8 cellular contexts compared by ENCODE assay signal in genomic region chr9:35103660-35104191, GRCh38. TPM values are rescaled to one million over a fixed set of nuclear protein-coding genes. Genes with fewer than 3 reads are reported as not detected.
DNase-seq lines count a peak whose midpoint lies in the region; TF ChIP-seq lines count a peak whose summit lies in the region.

No MANE protein-coding gene starts in this region.

- no CpG with 5 or more reads among the region's 5 CpGs for WGBS in H9 (ENCODE audit: extremely low coverage, insufficient read length, low lambda C conversion rate)

- no peak overlapping the region for H3K56ac ChIP-seq in H9 (ENCODE audit: insufficient read length, low read depth, low read length)

- peaks cover 10% of the 10 kb centered on the region for H3K23me2 ChIP-seq in H9 (ENCODE audit: insufficient read length, low read depth, low read length, poor library complexity, severe bottlenecking)

- H3K4me1 Mint-ChIP-seq in H9 (peaks cover 12 to 19% of the 10 kb centered on the region in 2 experiments), glutamatergic neuron (ENCODE audit: low read depth, unreplicated experiment) (peaks cover 22% of the 10 kb centered on the region)
- peaks cover 39% of the 10 kb centered on the region for H3K4me1 Mint-ChIP-seq in activated CD4-positive, alpha-beta memory T cell treated with anti-CD3 and anti-CD28 coated beads, Interleukin-2, amount 10 ng/mL, durations not matched to agents 7 days and 5 days

- H3K23ac ChIP-seq in H9 (ENCODE audit: insufficient read length, low read depth, low read length) = no peak overlapping the region

- peaks cover 62% of the 10 kb centered on the region for H3K36me3 ChIP-seq in skeletal muscle satellite cell (ENCODE audit: insufficient read depth, low read length)

- no peak for DNase-seq in H9
- no peak for DNase-seq in activated CD4-positive, alpha-beta memory T cell treated with anti-CD3 and anti-CD28 coated beads, Interleukin-2, amount 10 ng/mL, durations not matched to agents 7 days and 5 days
- DNase-seq in glutamatergic neuron = no peak
- no peak for DNase-seq in DMS 273 (lab: John Stamatoyannopoulos, UW; ENCODE audit: unreplicated experiment)
- no peak for DNase-seq in GF-D8 (lab: John Stamatoyannopoulos, UW)
- no peak for DNase-seq in iPS-NIHi7 (ENCODE audit: extremely low spot score)
- DNase-seq in activated CD8-positive, alpha-beta memory T cell treated with anti-CD3 and anti-CD28 coated beads, Interleukin-2, amount 50 U/mL, for 48 hours = no peak

- H4K5ac ChIP-seq in H9 (ENCODE audit: insufficient read length, low read depth, low read length) = no peak overlapping the region

- H4K8ac ChIP-seq in H9 (replicated peaks; ENCODE audit: insufficient read length, low read depth, low read length) = no peak overlapping the region

- H3K27ac Mint-ChIP-seq in H9 = peak overlapping the region; percentile 92 to 100 (median 100)
- H3K27ac Mint-ChIP-seq in activated CD4-positive, alpha-beta memory T cell treated with anti-CD3 and anti-CD28 coated beads, Interleukin-2, amount 10 ng/mL, durations not matched to agents 7 days and 5 days = peak overlapping the region; percentile 88
- peak overlapping the region; percentile 86 for H3K27ac Mint-ChIP-seq in glutamatergic neuron (ENCODE audit: unreplicated experiment)

- POLR2A ChIA-PET in activated CD4-positive, alpha-beta memory T cell treated with anti-CD3 and anti-CD28 coated beads, Interleukin-2, amount 10 ng/mL, durations not matched to agents 7 days and 5 days (lab: Charles Lee) = interaction anchor here (0.9 to 4.8 kb wide), 6 partner anchors 8 to 629 kb away, joined by 3 to 61 read pairs (median 30); partner anchors contain the start of genes ARHGEF39, ATOSB, CREB3 and FANCG

- H3K4ac ChIP-seq in H9 (ENCODE audit: low read depth, low read length) = peak overlapping the region; percentile 26; the same call in 1 of the 2 replicates

- H3K9me3 ChIP-seq in H9 (ENCODE audit: control insufficient read depth, low read depth, low read length) = no peaks in the 10 kb centered on the region
- no peaks in the 10 kb centered on the region for H3K9me3 ChIP-seq in skeletal muscle satellite cell (replicated peaks; ENCODE audit: low read length)

- no peaks in the 10 kb centered on the region for H3K4me1 ChIP-seq in H9 (ENCODE audit: insufficient read depth, low read length)
- H3K4me1 ChIP-seq in skeletal muscle satellite cell (ENCODE audit: control insufficient read depth, insufficient read depth, low read length) = peaks cover 16% of the 10 kb centered on the region

- H4K20me1 ChIP-seq in H9 (ENCODE audit: control insufficient read depth, insufficient read depth, insufficient read length) = no peaks in the 10 kb centered on the region

- H2BK15ac ChIP-seq in H9 (ENCODE audit: low read depth, low read length) = no peak overlapping the region

- H3K4me3 Mint-ChIP-seq in H9 (peak overlapping the region; percentile 97 to 98), glutamatergic neuron (ENCODE audit: unreplicated experiment) (peak overlapping the region; percentile 96)
- peak overlapping the region; percentile 80 for H3K4me3 Mint-ChIP-seq in activated CD4-positive, alpha-beta memory T cell treated with anti-CD3 and anti-CD28 coated beads, Interleukin-2, amount 10 ng/mL, durations not matched to agents 7 days and 5 days

- no peaks in the 10 kb centered on the region; a peak in 1 of 5 replicates for H3K9me3 Mint-ChIP-seq in H9
- no peaks in the 10 kb centered on the region for H3K9me3 Mint-ChIP-seq in activated CD4-positive, alpha-beta memory T cell treated with anti-CD3 and anti-CD28 coated beads, Interleukin-2, amount 10 ng/mL, durations not matched to agents 7 days and 5 days
- peaks cover 12% of the 10 kb centered on the region for H3K9me3 Mint-ChIP-seq in glutamatergic neuron (ENCODE audit: unreplicated experiment)

- no peak overlapping the region for H2AFZ ChIP-seq in H9 (ENCODE audit: low read length)

- peak overlapping the region; percentile 80 for H3K4me3 ChIP-seq in skeletal muscle satellite cell (ENCODE audit: low read length)

- H2BK20ac ChIP-seq in H9 (ENCODE audit: low read depth, low read length, poor library complexity, severe bottlenecking) = no peak overlapping the region

- CTCF ChIA-PET in activated CD4-positive, alpha-beta memory T cell treated with anti-CD3 and anti-CD28 coated beads, Interleukin-2, amount 10 ng/mL, durations not matched to agents 7 days and 5 days (lab: Charles Lee) = interaction anchor here (1.1 to 3.1 kb wide), 9 partner anchors 9 to 204 kb away, joined by 3 to 28 read pairs (median 4); partner anchors contain the start of genes ATOSB, FANCG and VCP

- H3K9ac ChIP-seq in H9 (ENCODE audit: extremely low read depth, insufficient read length, low read length) (peak overlapping the region; percentile 29), skeletal muscle satellite cell (ENCODE audit: low read depth, low read length) (peak overlapping the region; percentile 93)

- H3T11ph ChIP-seq in H9 (ENCODE audit: low read length) = peak overlapping the region; percentile 84

- peak overlapping the region; percentile 86 for H3K18ac ChIP-seq in H9 (ENCODE audit: insufficient read length, low read depth, low read length)

- no peak for TF ChIP-seq CTCF in H9 (conservative IDR thresholded peaks at IDR 0.05)
- no peak for TF ChIP-seq CTCF in glutamatergic neuron (IDR thresholded peaks at IDR 0.05; ENCODE audit: partially characterized antibody, unreplicated experiment)

- no peak overlapping the region for H2BK5ac ChIP-seq in H9 (ENCODE audit: insufficient read length, low read length)

- peaks cover 9% of the 10 kb centered on the region for H3K79me1 ChIP-seq in H9 (ENCODE audit: insufficient read depth, low read depth, low read length, poor library complexity, severe bottlenecking)

- H3K14ac ChIP-seq in H9 (ENCODE audit: insufficient read depth, low read length) = peak overlapping the region; percentile 84; the same call in 1 of the 2 replicates

- peak overlapping the region; percentile 72 for H3K27ac ChIP-seq in H9 (ENCODE audit: insufficient read length, low read depth, low read length)

- peaks cover 5% of the 10 kb centered on the region; the same call in 1 of the 2 replicates for H3K79me2 ChIP-seq in H9 (ENCODE audit: insufficient read depth, low read length)

- peak overlapping the region; percentile 29 for H4K91ac ChIP-seq in H9 (ENCODE audit: insufficient read length, low read depth, low read length)

- H3K4me2 ChIP-seq in H9 (ENCODE audit: insufficient read depth, insufficient read length, low read length) (peak overlapping the region; percentile 72), skeletal muscle satellite cell (ENCODE audit: low read length) (peak overlapping the region; percentile 85)

- no peak overlapping the region for H2AK5ac ChIP-seq in H9 (ENCODE audit: insufficient read length, low read length)

- peak overlapping the region; percentile 14 for H2BK120ac ChIP-seq in H9 (ENCODE audit: low read depth, low read length, poor library complexity, severe bottlenecking)

- H3K36me3 Mint-ChIP-seq in H9 (ENCODE audit: insufficient read depth in 1 of 3, low read depth in 3 of 3) = peaks cover 22 to 47% (median 43%) of the 10 kb centered on the region in 3 experiments
- peaks cover 57% of the 10 kb centered on the region for H3K36me3 Mint-ChIP-seq in activated CD4-positive, alpha-beta memory T cell treated with anti-CD3 and anti-CD28 coated beads, Interleukin-2, amount 10 ng/mL, durations not matched to agents 7 days and 5 days (ENCODE audit: low read depth)
- no peaks in the 10 kb centered on the region for H3K36me3 Mint-ChIP-seq in glutamatergic neuron (ENCODE audit: unreplicated experiment)

- H3K27me3 ChIP-seq in H9 (ENCODE audit: insufficient read depth, low read length) (no peaks in the 10 kb centered on the region), skeletal muscle satellite cell (ENCODE audit: control insufficient read depth, insufficient read depth, low read length) (no peaks in the 10 kb centered on the region)

- H3K27me3 Mint-ChIP-seq in H9 (ENCODE audit: low read depth) = no peaks in the 10 kb centered on the region
- no peaks in the 10 kb centered on the region for H3K27me3 Mint-ChIP-seq in activated CD4-positive, alpha-beta memory T cell treated with anti-CD3 and anti-CD28 coated beads, Interleukin-2, amount 10 ng/mL, durations not matched to agents 7 days and 5 days
- peaks cover 8% of the 10 kb centered on the region for H3K27me3 Mint-ChIP-seq in glutamatergic neuron (ENCODE audit: unreplicated experiment)

- H2BK12ac ChIP-seq in H9 (ENCODE audit: insufficient read length, low read depth, low read length) = no peak overlapping the region

RNA-seq across cellular contexts. Expression of gene STOML2, which starts 0.8 kb away (rescaled TPM):
- total RNA-seq in H9 (2021) (192 and 193 TPM in 2 replicates), glutamatergic neuron (ENCODE audit: unreplicated experiment) (73.0 TPM)
- total RNA-seq in activated CD4-positive, alpha-beta memory T cell treated with anti-CD3 and anti-CD28 coated beads, Interleukin-2, amount 10 ng/mL, durations not matched to agents 7 days and 5 days = 10 to 100 TPM; 96.0 to 96.9 TPM
- total RNA-seq in skeletal muscle satellite cell (2012; rRNA removed) = 216 and 241 TPM in 2 replicates

RNA-seq across cellular contexts. Expression of gene PIGO, which starts 7.3 kb away (rescaled TPM):
- total RNA-seq in H9 (2021) = 20.3 and 23.4 TPM in 2 replicates
- total RNA-seq in activated CD4-positive, alpha-beta memory T cell treated with anti-CD3 and anti-CD28 coated beads, Interleukin-2, amount 10 ng/mL, durations not matched to agents 7 days and 5 days = 10 to 100 TPM; 22.8 to 28.6 TPM
- 19.0 TPM for total RNA-seq in glutamatergic neuron (ENCODE audit: unreplicated experiment)
- 9.9 and 10.9 TPM in 2 replicates for total RNA-seq in skeletal muscle satellite cell (2012; rRNA removed)

RNA-seq across cellular contexts. Expression of gene ATOSB, which starts 11.9 kb away (rescaled TPM):
- 5.6 and 6.1 TPM in 2 replicates for total RNA-seq in H9 (2021)
- total RNA-seq in activated CD4-positive, alpha-beta memory T cell treated with anti-CD3 and anti-CD28 coated beads, Interleukin-2, amount 10 ng/mL, durations not matched to agents 7 days and 5 days = 10 to 100 TPM; 24.6 to 26.8 TPM
- 51.0 TPM for total RNA-seq in glutamatergic neuron (ENCODE audit: unreplicated experiment)
- total RNA-seq in skeletal muscle satellite cell (2012; rRNA removed) = 18.8 and 27.1 TPM in 2 replicates

RNA-seq across cellular contexts. Expression of gene FANCG, which starts 24.0 kb away (rescaled TPM):
- total RNA-seq in H9 (2021) (86.9 and 88.0 TPM in 2 replicates), glutamatergic neuron (ENCODE audit: unreplicated experiment) (49.0 TPM)
- total RNA-seq in activated CD4-positive, alpha-beta memory T cell treated with anti-CD3 and anti-CD28 coated beads, Interleukin-2, amount 10 ng/mL, durations not matched to agents 7 days and 5 days = 100 to 1,000 TPM in 1 of 2 experiments, 10 to 100 TPM in 1; 97.0 to 100 TPM
- 26.1 and 32.1 TPM in 2 replicates for total RNA-seq in skeletal muscle satellite cell (2012; rRNA removed)

RNA-seq across cellular contexts. Expression of gene VCP, which starts 31.3 kb away (rescaled TPM):
- total RNA-seq in H9 (2021) (407 and 409 TPM in 2 replicates), glutamatergic neuron (ENCODE audit: unreplicated experiment) (297 TPM)
- 100 to 1,000 TPM; 224 to 236 TPM for total RNA-seq in activated CD4-positive, alpha-beta memory T cell treated with anti-CD3 and anti-CD28 coated beads, Interleukin-2, amount 10 ng/mL, durations not matched to agents 7 days and 5 days
- 309 and 346 TPM in 2 replicates for total RNA-seq in skeletal muscle satellite cell (2012; rRNA removed)
